ENCODE assay signal across 8 cellular contexts in the genomic region with DNA sequence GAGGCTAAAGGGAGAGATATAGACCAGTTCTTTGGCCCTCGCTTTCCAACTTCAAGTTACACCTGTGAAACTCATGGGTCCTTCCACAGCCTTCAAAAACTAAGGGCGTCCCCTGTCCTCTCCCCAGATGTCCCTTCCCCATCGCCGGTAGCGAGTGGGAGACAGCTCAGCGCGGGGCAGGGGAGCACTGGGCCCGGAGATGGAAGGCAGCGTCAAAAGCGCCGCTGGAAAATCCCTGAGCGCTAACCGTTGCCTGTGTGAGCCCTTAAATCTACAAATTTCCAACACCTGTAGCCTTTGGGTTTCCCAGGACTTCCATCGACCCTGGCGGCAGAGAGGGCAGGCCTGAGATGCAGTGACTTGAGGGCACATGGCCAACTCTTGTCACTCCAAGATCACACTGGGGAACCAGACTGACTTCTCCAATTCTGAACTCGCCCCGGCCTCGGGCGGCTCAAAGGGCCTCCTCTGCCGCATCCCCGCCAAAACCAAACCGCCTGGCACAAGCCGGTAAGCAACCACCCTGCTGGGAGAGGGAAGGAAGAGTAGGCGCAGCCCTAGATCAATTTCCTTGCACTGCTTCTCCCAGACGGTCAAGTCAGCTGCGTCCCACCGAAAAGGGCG. TPM values are rescaled to one million over a fixed set of nuclear protein-coding genes. Genes with fewer than 3 reads are reported as not detected.
DNase-seq lines count a peak whose midpoint lies in the region; ATAC-seq and TF ChIP-seq lines count a peak whose summit lies in the region.

No MANE protein-coding gene starts in this region.

- H3K18ac ChIP-seq in trophoblast cell (ENCODE audit: low read length), result peak overlapping the region; percentile 86

- peaks cover 0 to 1% (median 0%) of the 10 kb centered on the region in 3 donors for H3K9me3 Mint-ChIP-seq in IgD-negative memory B cell
- H3K9me3 Mint-ChIP-seq in activated naive CD4-positive, alpha-beta T cell treated with anti-CD3 and anti-CD28 coated beads, Interleukin-2, amount 10 ng/mL, durations not matched to agents 7 days and 5 days, result no peaks in the 10 kb centered on the region

- H3K27me3 ChIP-seq in DOHH2 (ENCODE audit: control insufficient read depth, low read length) (peaks cover 40% of the 10 kb centered on the region), cardiac muscle cell (peaks cover 62% of the 10 kb centered on the region), trophoblast cell (ENCODE audit: insufficient read depth, low read length) (no peaks in the 10 kb centered on the region)

- CTCF ChIA-PET in activated naive CD4-positive, alpha-beta T cell treated with anti-CD3 and anti-CD28 coated beads, Interleukin-2, amount 10 ng/mL, durations not matched to agents 7 days and 5 days (lab: Charles Lee), result interaction anchor here (1.9 kb wide), 1 partner anchor 71 kb away, joined by 6 read pairs; no protein-coding TSS in a partner anchor

- H3K9me2 ChIP-seq in DOHH2 (replicated peaks; ENCODE audit: control insufficient read depth, low read length), result no peaks in the 10 kb centered on the region

- 0 out of 2 replicates have a peak, but pooled peaks cover 6% of the 10 kb centered on the region for H3K4me1 ChIP-seq in DOHH2 (ENCODE audit: control insufficient read depth, low read length)
- H3K4me1 ChIP-seq in cardiac muscle cell (ENCODE audit: low read depth), result peaks cover 10% of the 10 kb centered on the region
- peaks cover 7 to 12% of the 10 kb centered on the region in 2 experiments for H3K4me1 ChIP-seq in trophoblast cell (ENCODE audit: control insufficient read depth in 1 of 2, insufficient read depth in 2 of 2, low read length in 2 of 2)

- H4K8ac ChIP-seq in trophoblast cell (ENCODE audit: low read depth, low read length), result peak overlapping the region; percentile 84

- no peaks in the 10 kb centered on the region for H4K20me1 ChIP-seq in DOHH2 (ENCODE audit: control insufficient read depth, insufficient read depth, low read depth, low read length)

- peak overlapping the region; percentile 98 for H2BK5ac ChIP-seq in trophoblast cell (ENCODE audit: low read depth, low read length, poor library complexity)

- H4K91ac ChIP-seq in trophoblast cell (ENCODE audit: low read depth, low read length), result peak overlapping the region; percentile 97

- H3K27ac ChIP-seq in DOHH2 (ENCODE audit: low read depth, low read length), result no peak overlapping the region
- H3K27ac ChIP-seq in cardiac muscle cell, result no peak overlapping the region
- peak overlapping the region; percentile 82 for H3K27ac ChIP-seq in trophoblast cell (ENCODE audit: low read depth, low read length)

- peak overlapping the region; percentile 78 for H3K4me2 ChIP-seq in DOHH2 (ENCODE audit: low read length)
- H3K4me2 ChIP-seq in trophoblast cell (ENCODE audit: low read length), result peak overlapping the region; percentile 82

- H3K4me3 Mint-ChIP-seq in IgD-negative memory B cell, result peak overlapping the region; percentile 80 to 92 (median 90)
- peak overlapping the region; percentile 66 for H3K4me3 Mint-ChIP-seq in activated naive CD4-positive, alpha-beta T cell treated with anti-CD3 and anti-CD28 coated beads, Interleukin-2, amount 10 ng/mL, durations not matched to agents 7 days and 5 days

- H3K36me3 Mint-ChIP-seq in IgD-negative memory B cell, result no peaks in the 10 kb centered on the region
- peaks cover 1% of the 10 kb centered on the region for H3K36me3 Mint-ChIP-seq in activated naive CD4-positive, alpha-beta T cell treated with anti-CD3 and anti-CD28 coated beads, Interleukin-2, amount 10 ng/mL, durations not matched to agents 7 days and 5 days

- peak overlapping the region; percentile 98 for H3K14ac ChIP-seq in trophoblast cell (ENCODE audit: low read length)

- no peaks in the 10 kb centered on the region for H3F3A ChIP-seq in DOHH2 (ENCODE audit: control insufficient read depth, insufficient read depth)

- H3K36me3 ChIP-seq in DOHH2 (ENCODE audit: control insufficient read depth, low read length) (no peaks in the 10 kb centered on the region), cardiac muscle cell (no peaks in the 10 kb centered on the region), trophoblast cell (ENCODE audit: control insufficient read depth in 1 of 2, insufficient read depth in 2 of 2, low read length in 2 of 2) (peaks cover 14 to 19% of the 10 kb centered on the region in 2 experiments)

- H3K9ac ChIP-seq in trophoblast cell (ENCODE audit: low read length), result peak overlapping the region; percentile 93

- H3K4ac ChIP-seq in trophoblast cell (ENCODE audit: low read depth, low read length), result peak overlapping the region; percentile 99

- no peak overlapping the region for H3K23ac ChIP-seq in trophoblast cell (ENCODE audit: low read length)

- DNase-seq in activated naive CD4-positive, alpha-beta T cell treated with anti-CD3 and anti-CD28 coated beads, Interleukin-2, amount 10 ng/mL, durations not matched to agents 7 days and 5 days, result peak; percentile 33
- DNase-seq in cardiac muscle cell (ENCODE audit: low read depth in 1 of 2, low spot score in 1 of 2), result peak in 1 of 2 donors; percentile 46
- peak in 1 of 2 donors; percentile 38 for DNase-seq in trophoblast cell
- DNase-seq in kidney glomerular epithelial cell (lab: John Stamatoyannopoulos, UW), result no peak
- DNase-seq in NCI-H1105 treated with DMSO at 0.1 percent for 48 hours (lab: John Stamatoyannopoulos, UW), result no peak

- H2AK5ac ChIP-seq in trophoblast cell (ENCODE audit: low read length), result peak overlapping the region; percentile 95

- peak overlapping the region; percentile 66 for H2AFZ ChIP-seq in trophoblast cell (ENCODE audit: insufficient read depth, low read length, poor library complexity)

- no peaks in the 10 kb centered on the region for H3K79me2 ChIP-seq in DOHH2 (ENCODE audit: control insufficient read depth, low read length)
- peaks cover 46% of the 10 kb centered on the region for H3K79me2 ChIP-seq in trophoblast cell (ENCODE audit: control insufficient read depth, insufficient read depth, low read length, poor library complexity)

- peaks cover 50% of the 10 kb centered on the region for H3K79me1 ChIP-seq in trophoblast cell (ENCODE audit: low read length)

- H3K4me3 ChIP-seq in DOHH2 (ENCODE audit: low read length) (peak overlapping the region; percentile 23; the same call in 1 of the 2 replicates), cardiac muscle cell (peak overlapping the region; percentile 61), trophoblast cell (ENCODE audit: low read depth, low read length) (peak overlapping the region; percentile 83)

- no peak overlapping the region for H3K27ac Mint-ChIP-seq in IgD-negative memory B cell
- no peak overlapping the region for H3K27ac Mint-ChIP-seq in activated naive CD4-positive, alpha-beta T cell treated with anti-CD3 and anti-CD28 coated beads, Interleukin-2, amount 10 ng/mL, durations not matched to agents 7 days and 5 days

- TF ChIP-seq CTCF in DOHH2 (IDR thresholded peaks at IDR 0.05; ENCODE audit: low read depth, low read length, poor library complexity, severe bottlenecking), result no peak
- TF ChIP-seq CTCF in cardiac muscle cell (IDR thresholded peaks at IDR 0.05; ENCODE audit: low read depth, low read length), result no peak

- ATAC-seq in GM21423 (IDR thresholded peaks at IDR 0.05; ENCODE audit: unreplicated experiment), result no peak

- no CpG with 5 or more reads among the region's 28 CpGs for WGBS in trophoblast cell (ENCODE audit: extremely low coverage, insufficient coverage, insufficient read length)

- H3K9me3 ChIP-seq in DOHH2 (ENCODE audit: control insufficient read depth, insufficient read depth, low read length) (no peaks in the 10 kb centered on the region), cardiac muscle cell (ENCODE audit: low read depth) (no peaks in the 10 kb centered on the region), trophoblast cell (ENCODE audit: insufficient read depth, low read depth, low read length) (no peaks in the 10 kb centered on the region)

- H3K4me1 Mint-ChIP-seq in IgD-negative memory B cell, result peaks cover 12% of the 10 kb centered on the region in 3 donors
- H3K4me1 Mint-ChIP-seq in activated naive CD4-positive, alpha-beta T cell treated with anti-CD3 and anti-CD28 coated beads, Interleukin-2, amount 10 ng/mL, durations not matched to agents 7 days and 5 days, result peaks cover 32% of the 10 kb centered on the region

- peak overlapping the region; percentile 95 for H2BK120ac ChIP-seq in trophoblast cell (ENCODE audit: insufficient read depth, low read length, poor library complexity)

- peak overlapping the region; percentile 66 for H4K12ac ChIP-seq in trophoblast cell (ENCODE audit: low read depth, low read length)

- peak overlapping the region; percentile 83 for H2BK12ac ChIP-seq in trophoblast cell (ENCODE audit: low read length)

- peaks cover 46% of the 10 kb centered on the region for H3K27me3 Mint-ChIP-seq in IgD-negative memory B cell
- H3K27me3 Mint-ChIP-seq in activated naive CD4-positive, alpha-beta T cell treated with anti-CD3 and anti-CD28 coated beads, Interleukin-2, amount 10 ng/mL, durations not matched to agents 7 days and 5 days, result peaks cover 88% of the 10 kb centered on the region

RNA-seq across cellular contexts. Expression of a gene that starts 0.9 kb away (rescaled TPM):
- polyA plus RNA-seq in IgD-negative memory B cell (not detected), cardiac muscle cell (1.4 and 1.9 TPM in 2 replicates)
- total RNA-seq in cardiac muscle cell, result 4.8 and 7.3 TPM in 2 replicates
- polyA plus RNA-seq in trophoblast cell (2013), result 1,165 and 1,253 TPM in 2 replicates

Comparison
In these comparisons a context has a peak if more than half of its experiments do, and no peak if none do; other contexts are left out.
1. H3K4me3 ChIP-seq: peak in every context shown above with its lines; median percentile 83 in trophoblast cell; 61 in cardiac muscle cell; 23 in DOHH2.